ENCODE assay signal across 13 cellular contexts in genomic region chr5:78549043-78549442, GRCh38.
A peak's percentile ranks its signal among the peaks of the same experiment; 100 is the strongest.
DNase-seq lines count a peak whose midpoint lies in the region; FAIRE-seq and TF ChIP-seq lines count a peak whose summit lies in the region.
"Had no signal": no experiment of that assay in that cellular context is flagged by ENCODE, and none has a peak within 500 bp of the region (broad histone marks: within the 10 kb centered on the region; RNA-seq: fewer than 3 reads in every experiment).

No MANE protein-coding gene starts in this region.

- peak; percentile 75 for DNase-seq in OCI-M1 (lab: John Stamatoyannopoulos, UW)
- peak; percentile 39 for DNase-seq in fibroblast of the aortic adventitia (ENCODE audit: low read depth)
- no peak for DNase-seq in osteocyte (ENCODE audit: extremely low spot score, unreplicated experiment)
- DNase-seq in NCI-H446 treated with DMSO at 0.1 percent for 48 hours (lab: John Stamatoyannopoulos, UW) = no peak
- no peak for DNase-seq in T-helper 2 cell
- DNase-seq in D721Med (ENCODE audit: insufficient read length, low spot score) = no peak
- DNase-seq in hepatocyte (ENCODE audit: low spot score) = no peak
- DNase-seq: activated CD8-positive, alpha-beta memory T cell treated with anti-CD3 and anti-CD28 coated beads for 24 hours; brain microvascular endothelial cell; SHP77; stimulated activated CD8-positive, alpha-beta memory T cell treated with anti-CD3 and anti-CD28 coated beads, Interleukin-4, amount 100 ng/mL, for 48 hours had no signal

- WGBS in hepatocyte (ENCODE audit: low lambda C conversion rate, missing lambda C conversion rate) = 94% methylated on average over 5 of the region's 5 CpGs

- H3K27ac Mint-ChIP-seq in osteocyte (ENCODE audit: unreplicated experiment) = peak overlapping the region; percentile 93
- H3K27ac Mint-ChIP-seq: progenitor cell of endocrine pancreas had no signal

- no peaks in the 10 kb centered on the region for H3K27me3 Mint-ChIP-seq in osteocyte (ENCODE audit: unreplicated experiment)
- H3K27me3 Mint-ChIP-seq: progenitor cell of endocrine pancreas had no signal

- peak overlapping the region in 5 of 10 experiments; percentile 8 to 47 (median 33); a peak in 7 of 20 replicates for H3K4me3 ChIP-seq in BLaER1 treated with 17β-estradiol and CSF1 and Interleukin-3, amounts not matched to agents 10 nM and 100 nM
- no peak overlapping the region for H3K4me3 ChIP-seq in fibroblast of the aortic adventitia (ENCODE audit: low read depth, low read length)
- no peak overlapping the region for H3K4me3 ChIP-seq in hepatocyte

- H3K79me2 ChIP-seq in hepatocyte = peaks cover 64% of the 10 kb centered on the region

- H3K36me3 ChIP-seq in BLaER1 treated with 17β-estradiol and CSF1 and Interleukin-3, amounts not matched to agents 10 nM and 100 nM = peaks cover 0 to 53% (median 0%) of the 10 kb centered on the region in 11 experiments; a peak in 5 of 22 replicates
- H3K36me3 ChIP-seq in hepatocyte (replicated peaks; ENCODE audit: insufficient read depth, low read depth) = no peaks in the 10 kb centered on the region
- H3K36me3 ChIP-seq: brain microvascular endothelial cell had no signal

- H3K9me3 Mint-ChIP-seq in osteocyte (ENCODE audit: unreplicated experiment) = no peaks in the 10 kb centered on the region

- peaks cover 0 to 33% (median 0%) of the 10 kb centered on the region in 11 experiments; a peak in 5 of 22 replicates for H3K9me3 ChIP-seq in BLaER1 treated with 17β-estradiol and CSF1 and Interleukin-3, amounts not matched to agents 10 nM and 100 nM (replicated peaks in 1 of 11)
- H3K9me3 ChIP-seq in hepatocyte (ENCODE audit: low read depth) = no peaks in the 10 kb centered on the region

- H3K9me2 ChIP-seq in hepatocyte (replicated peaks; ENCODE audit: insufficient read depth) = no peaks in the 10 kb centered on the region

- peaks cover 62% of the 10 kb centered on the region for H3K4me1 Mint-ChIP-seq in osteocyte (ENCODE audit: unreplicated experiment)

- H3K36me3 Mint-ChIP-seq in osteocyte (ENCODE audit: unreplicated experiment) = peaks cover 27% of the 10 kb centered on the region

- H2AFZ ChIP-seq in hepatocyte = no peak overlapping the region

- H3K9ac ChIP-seq in BLaER1 treated with 17β-estradiol and CSF1 and Interleukin-3, amounts not matched to agents 10 nM and 100 nM = peak overlapping the region in 6 of 11 experiments; percentile 34 to 70 (median 65); a peak in 10 of 22 replicates

- TF ChIP-seq CTCF in fibroblast of the aortic adventitia (IDR thresholded peaks at IDR 0.05; ENCODE audit: insufficient read depth, low read length) (no peak), osteocyte (IDR thresholded peaks at IDR 0.05) (no peak), D721Med (IDR thresholded peaks at IDR 0.05; ENCODE audit: insufficient read depth, missing control alignments) (no peak), hepatocyte (IDR thresholded peaks at IDR 0.05; ENCODE audit: poor library complexity) (no peak)

- no peak for FAIRE-seq in D721Med (lab: Jason Lieb, UNC)

- H3K4me1 ChIP-seq in BLaER1 treated with 17β-estradiol and CSF1 and Interleukin-3, amounts not matched to agents 10 nM and 100 nM = peaks cover 0 to 100% (median 38%) of the 10 kb centered on the region in 10 experiments; a peak in 15 of 20 replicates
- peaks cover 8% of the 10 kb centered on the region for H3K4me1 ChIP-seq in hepatocyte (ENCODE audit: insufficient read depth)

- H4K20me1 ChIP-seq in BLaER1 treated with 17β-estradiol and CSF1 and Interleukin-3, amounts not matched to agents 10 nM and 100 nM = no peaks in the 10 kb centered on the region
- no peaks in the 10 kb centered on the region for H4K20me1 ChIP-seq in hepatocyte (ENCODE audit: insufficient read depth, poor library complexity, severe bottlenecking)

- peak overlapping the region in 9 of 11 experiments; percentile 0 to 91 (median 72); a peak in 16 of 22 replicates for H3K4me2 ChIP-seq in BLaER1 treated with 17β-estradiol and CSF1 and Interleukin-3, amounts not matched to agents 10 nM and 100 nM
- no peak overlapping the region for H3K4me2 ChIP-seq in hepatocyte

- H3K27me3 ChIP-seq in BLaER1 treated with 17β-estradiol and CSF1 and Interleukin-3, amounts not matched to agents 10 nM and 100 nM = no peaks in the 10 kb centered on the region
- H3K27me3 ChIP-seq in hepatocyte = no peaks in the 10 kb centered on the region
- H3K27me3 ChIP-seq: brain microvascular endothelial cell had no signal

- no peak overlapping the region for H3K4me3 Mint-ChIP-seq in osteocyte (ENCODE audit: unreplicated experiment)

- H3K27ac ChIP-seq in BLaER1 treated with 17β-estradiol and CSF1 and Interleukin-3, amounts not matched to agents 10 nM and 100 nM = peak overlapping the region in 8 of 11 experiments; percentile 49 to 89 (median 82); a peak in 18 of 22 replicates
- H3K27ac ChIP-seq in hepatocyte = no peak overlapping the region

Comparison
In these comparisons a context has a peak if more than half of its experiments do, and no peak if none do; other contexts are left out.
1. DNase-seq: peak in OCI-M1 (single experiment) and fibroblast of the aortic adventitia (single experiment); none in osteocyte (single experiment), NCI-H446 treated with DMSO at 0.1 percent for 48 hours (single experiment), T-helper 2 cell (0 of 5), D721Med (single experiment) and hepatocyte (single experiment).